Comparison of ENCODE assay signal across 37 cellular contexts in genomic region chr11:73563539-73564200, GRCh38.
"Had no signal": no experiment of that assay in that cellular context is flagged by ENCODE, and none has a peak within 500 bp of the region (broad histone marks: within the 10 kb centered on the region; RNA-seq: fewer than 3 reads in every experiment).

No MANE protein-coding gene starts in this region.

- H3K36me3 ChIP-seq: ascending aorta, cardiac muscle cell, colonic mucosa had no signal

- FAIRE-seq: RCC 7860 had no signal

- H3K4me3 ChIP-seq: ascending aorta, cardiac muscle cell, colonic mucosa had no signal

- H3K27ac ChIP-seq: ascending aorta, cardiac muscle cell, colonic mucosa, VCaP had no signal

- H3K27me3 ChIP-seq: ascending aorta, cardiac muscle cell, colonic mucosa had no signal

- DNase-seq: activated CD4-positive, alpha-beta memory T cell treated with anti-CD3 and anti-CD28 coated beads, Interleukin-2, amount 10 ng/mL, durations not matched to agents 7 days and 5 days; activated CD4-positive, alpha-beta T cell treated with anti-CD3 and anti-CD28 coated beads for 1 hour; activated CD4-positive, alpha-beta T cell treated with anti-CD3 and anti-CD28 coated beads for 48 hours; activated CD4-positive, CD25-positive, alpha-beta regulatory T cell; activated CD8-positive, alpha-beta memory T cell treated with anti-CD3 and anti-CD28 coated beads for 24 hours; activated CD8-positive, alpha-beta memory T cell treated with anti-CD3 and anti-CD28 coated beads, Interleukin-2, amount 10 ng/mL, durations not matched to agents 7 days and 5 days; activated CD8-positive, alpha-beta memory T cell treated with anti-CD3 and anti-CD28 coated beads, Interleukin-2, amount 50 U/mL, for 48 hours; activated effector memory CD4-positive, alpha-beta T cell treated with anti-CD3 and anti-CD28 coated beads, Interleukin-2, amount 50 U/mL, for 16 hours; activated naive CD4-positive, alpha-beta T cell; activated naive CD4-positive, alpha-beta T cell treated with anti-CD3 and anti-CD28 coated beads, Interleukin-2, amount 50 U/mL, for 16 hours; activated naive CD8-positive, alpha-beta T cell treated with anti-CD3 and anti-CD28 coated beads for 36 hours; activated T-cell treated with anti-CD3 and anti-CD28 coated beads, Interleukin-2, amount 50 U/mL, for 48 hours; amniotic stem cell; colonic mucosa; Karpas-422; MV-4-11; NCI-H1092; NCI-H1417; NCI-H146; NCI-H187; NCI-H2029 treated with DMSO at 0.1 percent for 48 hours; NCI-H2107; NCI-H2171; NCI-H510A; NCI-H526; NCI-H748 treated with DMSO at 0.1 percent for 48 hours; NK-92 treated with Interleukin-12 subunit alpha and Interleukin-12 subunit beta, amount 100 ng/mL, for 24 hours; PC-3; Right ventricle myocardium superior; SW 1271; T-helper 1 cell; T-helper 2 cell; T-helper 9 cell had no signal

- ATAC-seq: activated CD8-positive, alpha-beta memory T cell treated with anti-CD3 and anti-CD28 coated beads, Interleukin-2, amount 10 ng/mL, durations not matched to agents 7 days and 5 days; PC-3 had no signal

- H3K4me1 ChIP-seq: ascending aorta, colonic mucosa had no signal

- H3K9me3 ChIP-seq: ascending aorta, colonic mucosa had no signal
